In the genomic region with DNA sequence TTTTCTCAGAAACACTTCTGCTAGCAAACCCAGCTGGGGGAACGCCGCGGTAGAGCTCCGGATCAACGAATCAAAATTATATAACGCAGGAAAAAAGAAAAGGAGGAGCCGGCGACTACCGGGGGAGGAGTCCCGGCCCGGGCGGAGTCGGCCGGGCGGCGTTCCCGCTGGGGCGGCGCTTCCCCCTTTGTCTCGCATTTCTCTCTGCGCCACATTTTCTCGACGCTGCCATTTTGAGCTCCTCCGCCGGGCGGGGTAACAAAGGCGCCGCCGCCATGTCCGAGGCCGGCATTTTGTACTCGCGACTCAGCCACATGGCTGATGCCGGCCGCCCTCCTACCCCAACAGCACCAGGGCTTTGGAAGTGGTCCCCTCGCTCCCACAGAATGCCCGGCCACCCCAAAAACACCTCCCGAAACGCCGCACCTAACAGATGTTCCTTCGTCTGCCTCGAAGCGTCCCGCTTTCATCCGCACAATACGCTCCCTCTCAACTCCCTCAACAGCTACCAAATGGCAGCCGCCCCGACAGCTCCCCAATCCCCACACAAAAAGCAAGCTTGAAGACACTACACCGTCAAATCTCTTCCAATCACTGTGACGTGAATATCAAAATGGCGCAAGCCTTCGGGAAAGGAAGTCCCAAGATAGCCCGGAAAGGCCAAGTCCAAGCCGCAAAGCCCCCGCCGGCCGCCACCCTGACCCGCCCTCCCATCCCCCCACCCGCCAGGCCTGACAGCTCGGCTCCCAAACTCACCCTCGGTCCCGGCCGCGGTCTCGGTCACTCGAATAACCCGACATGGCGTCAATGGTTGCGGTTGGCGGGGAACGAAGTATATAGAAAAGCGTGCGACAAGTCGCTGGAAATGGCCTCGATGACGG, we compare ENCODE assay signal across 8 cellular contexts. TPM values are rescaled to one million over a fixed set of nuclear protein-coding genes. Genes with fewer than 3 reads are reported as not detected.
DNase-seq lines count a peak whose midpoint lies in the region; ATAC-seq and TF ChIP-seq lines count a peak whose summit lies in the region.

No MANE protein-coding gene starts in this region.

- peak overlapping the region; percentile 61 for H3K4me2 ChIP-seq in trophoblast cell (ENCODE audit: low read length)

- H3K79me1 ChIP-seq in trophoblast cell (ENCODE audit: low read length), result peaks cover 13% of the 10 kb centered on the region

- peak overlapping the region; percentile 93 for H4K91ac ChIP-seq in trophoblast cell (ENCODE audit: low read depth, low read length)

- H3K27me3 ChIP-seq in BE2C (no peaks in the 10 kb centered on the region), adipocyte (replicated peaks; ENCODE audit: control insufficient read depth, insufficient read depth, low read length) (no peaks in the 10 kb centered on the region), trophoblast cell (ENCODE audit: insufficient read depth, low read length) (no peaks in the 10 kb centered on the region), thyroid gland (no peaks in the 10 kb centered on the region)

- H2BK5ac ChIP-seq in trophoblast cell (ENCODE audit: low read depth, low read length, poor library complexity), result peak overlapping the region; percentile 73

- peak overlapping the region; percentile 81 for H3K18ac ChIP-seq in trophoblast cell (ENCODE audit: low read length)

- no peaks in the 10 kb centered on the region for H3K4me1 ChIP-seq in BE2C
- H3K4me1 ChIP-seq in adipocyte (ENCODE audit: control insufficient read depth, insufficient read depth, low read length), result peaks cover 47% of the 10 kb centered on the region
- no peaks in the 10 kb centered on the region for H3K4me1 ChIP-seq in trophoblast cell (ENCODE audit: control insufficient read depth in 1 of 2, insufficient read depth in 2 of 2, low read length in 2 of 2)
- peaks cover 17 to 55% of the 10 kb centered on the region in 2 donors for H3K4me1 ChIP-seq in thyroid gland

- peak in 1 of 2 donors; percentile 81 for TF ChIP-seq POLR2A in thyroid gland (IDR thresholded peaks at IDR 0.05)

- H3K23ac ChIP-seq in trophoblast cell (ENCODE audit: low read length), result no peak overlapping the region

- peak overlapping the region; percentile 96 for H2AK5ac ChIP-seq in trophoblast cell (ENCODE audit: low read length)

- peak; percentile 33 for ATAC-seq in GM21447 (IDR thresholded peaks at IDR 0.05; ENCODE audit: unreplicated experiment)

- peak overlapping the region; percentile 73 for H3K4me3 ChIP-seq in BE2C (ENCODE audit: low read depth, low read length)
- peak overlapping the region; percentile 93 for H3K4me3 ChIP-seq in adipocyte (ENCODE audit: low read length)
- peak overlapping the region; percentile 90 for H3K4me3 ChIP-seq in trophoblast cell (ENCODE audit: low read depth, low read length)
- H3K4me3 ChIP-seq in thyroid gland (replicated peaks in 1 of 3), result peak overlapping the region; percentile 94 to 99 (median 97)

- intact Hi-C loops in cardiac septum (cut with DNase I) (loop anchor here (1.0 to 10.0 kb wide), 3 partner anchors 8 to 661 kb away; partner anchors contain the start of genes POLG2, SMARCD2 and SMURF2), thyroid gland (cut with DNase I) (no loop called here)

- H3K14ac ChIP-seq in trophoblast cell (ENCODE audit: low read length), result peak overlapping the region; percentile 99

- DNase-seq in BE2C, result peak; percentile 77
- peak; percentile 84 to 91 (median 88) for DNase-seq in NCI-H1417 (lab: John Stamatoyannopoulos, UW)
- peak; percentile 79 for DNase-seq in SW480 (ENCODE audit: low spot score)
- peak; percentile 86 for DNase-seq in adipocyte (ENCODE audit: low read depth)
- peak; percentile 94 for DNase-seq in cardiac septum (ENCODE audit: low spot score)
- peak; percentile 73 to 85 for DNase-seq in trophoblast cell
- peak; percentile 89 to 93 for DNase-seq in thyroid gland

- no peak overlapping the region for H2BK12ac ChIP-seq in trophoblast cell (ENCODE audit: low read length)

- peak overlapping the region; percentile 83 for H2BK120ac ChIP-seq in trophoblast cell (ENCODE audit: insufficient read depth, low read length, poor library complexity)

- WGBS in trophoblast cell (ENCODE audit: extremely low coverage, insufficient coverage, insufficient read length), result no CpG with 5 or more reads among the region's 76 CpGs
- WGBS in thyroid gland, 2 donors, result 0 to 1% methylated on average over 41 to 68 of the region's 76 CpGs

- peaks cover 20% of the 10 kb centered on the region for H3K79me2 ChIP-seq in trophoblast cell (ENCODE audit: control insufficient read depth, insufficient read depth, low read length, poor library complexity)

- TF ChIP-seq CTCF in BE2C (IDR thresholded peaks at IDR 0.05; ENCODE audit: low read depth, low read length) (no peak), thyroid gland (IDR thresholded peaks at IDR 0.05) (no peak)

- H3K9me3 ChIP-seq in BE2C (no peaks in the 10 kb centered on the region), adipocyte (ENCODE audit: control insufficient read depth, low read length) (no peaks in the 10 kb centered on the region), trophoblast cell (ENCODE audit: insufficient read depth, low read depth, low read length) (no peaks in the 10 kb centered on the region), thyroid gland (no peaks in the 10 kb centered on the region)

- H4K8ac ChIP-seq in trophoblast cell (ENCODE audit: low read depth, low read length), result peak overlapping the region; percentile 87

- H3K9ac ChIP-seq in adipocyte (ENCODE audit: low read length) (peak overlapping the region; percentile 100), trophoblast cell (ENCODE audit: low read length) (peak overlapping the region; percentile 84)

- H2AFZ ChIP-seq in trophoblast cell (ENCODE audit: insufficient read depth, low read length, poor library complexity), result peak overlapping the region; percentile 14

- H3K36me3 ChIP-seq in BE2C (peaks cover 65% of the 10 kb centered on the region), adipocyte (ENCODE audit: control insufficient read depth, insufficient read depth, low read length, severe bottlenecking) (peaks cover 57% of the 10 kb centered on the region), trophoblast cell (ENCODE audit: control insufficient read depth in 1 of 2, insufficient read depth in 2 of 2, low read length in 2 of 2) (peaks cover 14 to 38% of the 10 kb centered on the region in 2 experiments), thyroid gland (peaks cover 50 to 51% of the 10 kb centered on the region in 2 donors)

- peak overlapping the region; percentile 79 for H4K12ac ChIP-seq in trophoblast cell (ENCODE audit: low read depth, low read length)

- peak overlapping the region; percentile 97 for H3K4ac ChIP-seq in trophoblast cell (ENCODE audit: low read depth, low read length)

- peak overlapping the region; percentile 66 for H3K27ac ChIP-seq in trophoblast cell (ENCODE audit: low read depth, low read length)
- H3K27ac ChIP-seq in thyroid gland, result peak overlapping the region; percentile 99 to 100 (median 100)

RNA-seq across cellular contexts. Expression of gene DDX5, which starts 0.5 kb away (rescaled TPM):
- 537 TPM for polyA plus RNA-seq in BE2C (2012; ENCODE audit: insufficient read depth, insufficient read length, low read depth)
- total RNA-seq in cardiac septum (443 TPM), thyroid gland (1,000 to 10,000 TPM in 3 of 4 donors, 100 to 1,000 TPM in 1; 895 to 1,792 (median 1,570) TPM)
- 580 and 586 TPM in 2 replicates for polyA plus RNA-seq in trophoblast cell (2013)

RNA-seq across cellular contexts. Expression of gene CEP95, which starts 1.2 kb away (rescaled TPM):
- polyA plus RNA-seq in BE2C (2012; ENCODE audit: insufficient read depth, insufficient read length, low read depth), result 44.5 TPM
- total RNA-seq in cardiac septum (16.4 TPM), thyroid gland (10 to 100 TPM; 62.6 to 91.3 (median 75.8) TPM)
- polyA plus RNA-seq in trophoblast cell (2013), result 36.1 and 37.4 TPM in 2 replicates

RNA-seq across cellular contexts. Expression of gene POLG2, which starts 8.7 kb away (rescaled TPM):
- polyA plus RNA-seq in BE2C (2012; ENCODE audit: insufficient read depth, insufficient read length, low read depth), result 19.5 TPM
- 8.0 TPM for total RNA-seq in cardiac septum
- 7.7 and 8.4 TPM in 2 replicates for polyA plus RNA-seq in trophoblast cell (2013)
- total RNA-seq in thyroid gland, result 10 to 100 TPM; 10.6 to 15.0 (median 13.1) TPM

RNA-seq across cellular contexts. Expression of gene MILR1, which starts 56.6 kb away (rescaled TPM):
- not detected for polyA plus RNA-seq in BE2C (2012; ENCODE audit: insufficient read depth, insufficient read length, low read depth)
- total RNA-seq in cardiac septum (3.6 TPM), thyroid gland (10 to 100 TPM in 1 of 4 donors, 1 to 10 TPM in 2, not detected in 1; 2.3 to 14.6 (median 6.8) TPM)
- 0.18 and 0.29 TPM in 2 replicates for polyA plus RNA-seq in trophoblast cell (2013)

Comparison
In these comparisons a context has a peak if more than half of its experiments do, and no peak if none do; other contexts are left out.
1. Peak in every context shown above with its lines: DNase-seq, ATAC-seq, H3K4me3 ChIP-seq and H3K27ac ChIP-seq.